ENCODE assay signal across 13 cellular contexts in the genomic region with DNA sequence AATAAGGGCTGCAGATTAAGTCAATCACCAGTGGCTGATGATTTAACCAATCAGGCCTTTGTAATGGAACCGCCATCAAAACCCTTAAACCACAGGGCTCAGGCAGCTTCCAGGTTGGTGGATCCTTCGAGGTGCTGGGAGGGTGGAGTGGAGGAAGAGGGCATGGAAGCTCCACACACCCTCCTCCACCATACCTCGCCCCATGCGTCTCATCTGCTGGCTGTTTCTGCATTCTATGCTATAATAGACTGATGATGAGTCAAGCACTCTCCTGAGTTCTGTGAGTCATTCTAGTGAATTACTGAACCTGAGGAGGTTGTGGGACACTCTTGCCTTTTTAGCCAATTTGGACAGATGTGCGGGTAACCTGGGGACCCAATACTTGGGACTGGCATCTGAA. TPM values are rescaled to one million over a fixed set of nuclear protein-coding genes. Genes with fewer than 3 reads are reported as not detected.
DNase-seq lines count a peak whose midpoint lies in the region; ATAC-seq, FAIRE-seq and TF ChIP-seq lines count a peak whose summit lies in the region.
"Had no signal": no experiment of that assay in that cellular context is flagged by ENCODE, and none has a peak within 500 bp of the region (broad histone marks: within the 10 kb centered on the region; RNA-seq: fewer than 3 reads in every experiment).

No MANE protein-coding gene starts in this region.

- H3K27ac Mint-ChIP-seq in astrocyte (ENCODE audit: unreplicated experiment): no peak overlapping the region

- peaks cover 13% of the 10 kb centered on the region for H3K27me3 Mint-ChIP-seq in astrocyte (ENCODE audit: low read depth, unreplicated experiment)

- H3K4me3 Mint-ChIP-seq in astrocyte (ENCODE audit: unreplicated experiment): no peak overlapping the region

- ATAC-seq in Right ventricle myocardium superior (ENCODE audit: poor library complexity): no peak
- ATAC-seq in GM21717 (IDR thresholded peaks at IDR 0.05; ENCODE audit: unreplicated experiment): no peak
- no peak for ATAC-seq in HG03196 (IDR thresholded peaks at IDR 0.05; ENCODE audit: unreplicated experiment)
- ATAC-seq in GM19035 (IDR thresholded peaks at IDR 0.05; ENCODE audit: unreplicated experiment): no peak

- H4K20me1 ChIP-seq in astrocyte (ENCODE audit: insufficient read depth, low read length): peaks cover 8% of the 10 kb centered on the region

- H3K27ac ChIP-seq in right atrium auricular region (no peak overlapping the region), astrocyte (ENCODE audit: low read depth, low read length) (no peak overlapping the region)
- H3K27ac ChIP-seq: prostate gland had no signal

- peaks cover 23% of the 10 kb centered on the region for H3K36me3 Mint-ChIP-seq in astrocyte (ENCODE audit: low read depth, unreplicated experiment)

- intact Hi-C loops in Right ventricle myocardium superior (cut with DNase I): no loop called here

- FAIRE-seq in astrocyte (lab: Jason Lieb, UNC): no peak

- DNase-seq in Right ventricle myocardium superior (peak; percentile 16), right atrium auricular region (ENCODE audit: low spot score) (no peak), astrocyte (ENCODE audit: low read depth) (peak; percentile 45), kidney epithelial cell (ENCODE audit: low read depth) (peak; percentile 42), GF-D8 (lab: John Stamatoyannopoulos, UW) (no peak)
- DNase-seq: activated naive CD4-positive, alpha-beta T cell treated with anti-CD3 and anti-CD28 coated beads, Interleukin-2, amount 50 U/mL, for 16 hours; glutamatergic neuron; NCI-H187 treated with DMSO at 0.1 percent for 48 hours; NCI-H510A had no signal

- no peaks in the 10 kb centered on the region for H3K9me3 Mint-ChIP-seq in astrocyte (ENCODE audit: unreplicated experiment)

- H3K9me3 ChIP-seq in right atrium auricular region: no peaks in the 10 kb centered on the region
- no peaks in the 10 kb centered on the region for H3K9me3 ChIP-seq in astrocyte (ENCODE audit: insufficient read depth, low read depth, low read length)
- H3K9me3 ChIP-seq: prostate gland had no signal

- H3K36me3 ChIP-seq in right atrium auricular region (no peaks in the 10 kb centered on the region), astrocyte (ENCODE audit: insufficient read depth, low read length) (no peaks in the 10 kb centered on the region), kidney epithelial cell (ENCODE audit: control insufficient read depth, insufficient read depth, low read length) (no peaks in the 10 kb centered on the region)
- H3K36me3 ChIP-seq: prostate gland had no signal

- no peaks in the 10 kb centered on the region for H3K79me2 ChIP-seq in astrocyte (ENCODE audit: insufficient read depth, low read length)

- no peak overlapping the region for H3K9ac ChIP-seq in astrocyte (ENCODE audit: low read length)

- H3K4me1 Mint-ChIP-seq in astrocyte (ENCODE audit: low read depth, unreplicated experiment): peaks cover 18% of the 10 kb centered on the region

- TF ChIP-seq CTCF in right atrium auricular region (IDR thresholded peaks at IDR 0.05) (no peak), astrocyte (IDR thresholded peaks at IDR 0.05; ENCODE audit: insufficient read depth, low read depth, low read length) (no peak), kidney epithelial cell (IDR thresholded peaks at IDR 0.05; ENCODE audit: insufficient read depth, low read length, poor library complexity, severe bottlenecking) (no peak)

- H3K27me3 ChIP-seq in right atrium auricular region: no peaks in the 10 kb centered on the region
- peaks cover 8% of the 10 kb centered on the region for H3K27me3 ChIP-seq in astrocyte (ENCODE audit: insufficient read depth, low read length)
- H3K27me3 ChIP-seq in kidney epithelial cell (ENCODE audit: control insufficient read depth, insufficient read depth, low read length): no peaks in the 10 kb centered on the region

- no peak overlapping the region for H3K4me2 ChIP-seq in astrocyte (ENCODE audit: low read length)

- no peaks in the 10 kb centered on the region for H3K4me1 ChIP-seq in right atrium auricular region
- no peaks in the 10 kb centered on the region for H3K4me1 ChIP-seq in astrocyte (ENCODE audit: insufficient read depth, low read length)
- H3K4me1 ChIP-seq: prostate gland had no signal

- H2AFZ ChIP-seq in astrocyte (ENCODE audit: low read depth, low read length): no peak overlapping the region

- H3K4me3 ChIP-seq in right atrium auricular region (no peak overlapping the region), astrocyte (ENCODE audit: insufficient read depth, low read depth, low read length) (no peak overlapping the region), kidney epithelial cell (ENCODE audit: low read depth, low read length) (no peak overlapping the region)
- H3K4me3 ChIP-seq: prostate gland had no signal

RNA-seq across cellular contexts. Expression of a gene that starts 43.9 kb away (rescaled TPM):
- 3.0 TPM for total RNA-seq in Right ventricle myocardium superior
- 10 to 100 TPM in 1 of 2 donors, 1 to 10 TPM in 1; 7.0 to 14.2 TPM for total RNA-seq in right atrium auricular region
- 20.6 and 21.2 TPM in 2 replicates for total RNA-seq in astrocyte
- total RNA-seq in kidney epithelial cell: 18.1 and 24.2 TPM in 2 replicates

Comparison
In these comparisons a context has a peak if more than half of its experiments do, and no peak if none do; other contexts are left out.
1. DNase-seq: peak in Right ventricle myocardium superior (single experiment), astrocyte (single experiment) and kidney epithelial cell (single experiment); none in right atrium auricular region (single experiment) and GF-D8 (single experiment).